ENCODE assay signal across 13 cellular contexts in the genomic region with DNA sequence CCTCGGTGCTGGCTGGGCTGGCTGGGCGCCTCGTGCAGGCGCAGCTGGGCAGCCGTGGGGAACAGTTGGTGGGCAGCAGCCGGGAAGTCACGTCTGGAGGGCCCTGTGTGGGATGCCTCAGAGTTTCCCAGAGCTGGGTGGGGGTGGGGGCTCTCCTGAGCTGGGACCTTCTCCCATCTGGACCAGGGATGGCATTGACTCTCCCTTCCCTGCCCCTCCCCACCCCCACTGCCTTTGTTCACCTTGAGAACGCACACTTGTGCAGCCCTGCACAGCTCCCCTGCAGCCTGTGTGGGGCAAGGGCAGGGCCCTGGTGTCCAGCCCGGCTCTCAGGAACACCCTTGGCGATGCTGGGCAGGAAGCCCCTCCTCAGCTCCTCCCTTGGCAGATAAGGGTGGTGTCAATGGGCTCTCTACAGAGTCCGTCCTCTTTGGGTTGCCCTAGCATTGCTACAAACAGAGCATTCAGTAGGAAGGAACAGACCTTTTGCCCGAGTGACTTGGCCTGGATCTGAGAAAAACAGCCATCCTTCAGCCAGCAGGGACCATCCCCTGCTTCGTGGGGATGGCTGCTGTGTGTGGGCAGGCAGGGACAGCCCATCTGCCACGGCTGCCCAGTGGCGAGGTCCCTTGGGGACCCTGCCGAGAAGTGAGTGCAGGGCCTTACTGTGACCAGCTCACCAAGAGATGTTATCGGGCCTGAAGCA. TPM values are rescaled to one million over a fixed set of nuclear protein-coding genes. Genes with fewer than 3 reads are reported as not detected.
DNase-seq lines count a peak whose midpoint lies in the region; ATAC-seq, FAIRE-seq and TF ChIP-seq lines count a peak whose summit lies in the region.
"Had no signal": no experiment of that assay in that cellular context is flagged by ENCODE, and none has a peak within 500 bp of the region (broad histone marks: within the 10 kb centered on the region; RNA-seq: fewer than 3 reads in every experiment).

No MANE protein-coding gene starts in this region.

- peak; percentile 1 for DNase-seq in activated T-cell treated with anti-CD3 and anti-CD28 coated beads, Interleukin-2, amount 50 U/mL, for 4 hours
- DNase-seq in activated T-cell treated with anti-CD3 and anti-CD28 coated beads for 4 hours, result no peak
- peak; percentile 72 for DNase-seq in kidney
- DNase-seq in testis, result peak; percentile 9
- no peak for DNase-seq in NCI-H1694 (lab: John Stamatoyannopoulos, UW)
- DNase-seq in NCI-H187 (lab: John Stamatoyannopoulos, UW), result no peak
- DNase-seq: activated CD4-positive, alpha-beta T cell treated with anti-CD3 and anti-CD28 coated beads, Interleukin-2, amount 10 ng/mL, durations not matched to agents 24 days and 14 days; activated naive CD8-positive, alpha-beta T cell treated with anti-CD3 and anti-CD28 coated beads, Interleukin-2, amount 10 ng/mL, durations not matched to agents 7 days and 5 days had no signal

- H3K4me3 ChIP-seq in OCI-LY3 (ENCODE audit: low read length), result no peak overlapping the region
- no peak overlapping the region for H3K4me3 ChIP-seq in kidney (ENCODE audit: low read length in 2 of 2)
- H3K4me3 ChIP-seq in testis, result no peak overlapping the region
- H3K4me3 ChIP-seq: tibial artery had no signal

- H4K20me1 ChIP-seq in OCI-LY3 (ENCODE audit: insufficient read depth, low read length), result no peaks in the 10 kb centered on the region

- H3K9ac ChIP-seq in OCI-LY3 (ENCODE audit: low read length) (no peak overlapping the region), kidney (ENCODE audit: low read length in 2 of 2) (no peak overlapping the region)

- TF ChIP-seq CTCF in OCI-LY3 (IDR thresholded peaks at IDR 0.05; ENCODE audit: low read depth, low read length) (no peak), kidney (IDR thresholded peaks at IDR 0.05; ENCODE audit: borderline replicate concordance, extremely low read depth, insufficient read depth) (no peak), testis (IDR thresholded peaks at IDR 0.05) (no peak)

- peaks cover 3% of the 10 kb centered on the region for H3K27me3 Mint-ChIP-seq in activated T-cell treated with anti-CD3 and anti-CD28 coated beads, Interleukin-2, amount 50 U/mL, for 4 hours (ENCODE audit: low read depth)

- WGBS in testis, 2 donors, result 63 to 72% methylated on average over 15 to 17 of the region's 17 CpGs

- no peak overlapping the region for H3K27ac ChIP-seq in OCI-LY3 (ENCODE audit: low read length)
- no peak overlapping the region for H3K27ac ChIP-seq in kidney (ENCODE audit: low read depth in 2 of 2, low read length in 2 of 2)
- no peak overlapping the region for H3K27ac ChIP-seq in testis
- H3K27ac ChIP-seq: tibial artery had no signal

- no peak for ATAC-seq in activated T-cell treated with anti-CD3 and anti-CD28 coated beads, Interleukin-2, amount 50 U/mL, for 4 hours
- no peak for ATAC-seq in GM19035 (IDR thresholded peaks at IDR 0.05; ENCODE audit: unreplicated experiment)

- H2AFZ ChIP-seq in OCI-LY3 (ENCODE audit: low read depth, low read length), result peak overlapping the region; percentile 76

- H3K36me3 ChIP-seq in OCI-LY3 (replicated peaks; ENCODE audit: low read depth, low read length) (no peaks in the 10 kb centered on the region), kidney (ENCODE audit: control insufficient read depth in 1 of 2, insufficient read depth in 2 of 2, low read length in 2 of 2) (no peaks in the 10 kb centered on the region), testis (ENCODE audit: low read depth, missing control alignments) (no peaks in the 10 kb centered on the region)
- H3K36me3 ChIP-seq: tibial artery had no signal

- peaks cover 11% of the 10 kb centered on the region for H3K27me3 ChIP-seq in OCI-LY3 (ENCODE audit: low read depth, low read length)
- H3K27me3 ChIP-seq in testis, result no peaks in the 10 kb centered on the region

- H3K4me2 ChIP-seq in OCI-LY3 (ENCODE audit: low read length), result no peak overlapping the region

- peaks cover 16% of the 10 kb centered on the region for H3K4me1 Mint-ChIP-seq in activated T-cell treated with anti-CD3 and anti-CD28 coated beads, Interleukin-2, amount 50 U/mL, for 4 hours (ENCODE audit: low read depth)

- intact Hi-C loops in kidney (cut with DNase I) (loop anchor here (10.0 kb wide), 1 partner anchor 76 kb away; no protein-coding TSS in a partner anchor), testis (cut with DNase I; ENCODE audit: low total_unique reads) (no loop called here)

- no peak for TF ChIP-seq POLR2A in testis (IDR thresholded peaks at IDR 0.05)

- H3K36me3 Mint-ChIP-seq in activated T-cell treated with anti-CD3 and anti-CD28 coated beads, Interleukin-2, amount 50 U/mL, for 4 hours (ENCODE audit: insufficient read depth), result no peaks in the 10 kb centered on the region
- H3K36me3 Mint-ChIP-seq: activated naive CD8-positive, alpha-beta T cell treated with anti-CD3 and anti-CD28 coated beads, Interleukin-2, amount 10 ng/mL, durations not matched to agents 7 days and 5 days had no signal

- no peaks in the 10 kb centered on the region for H3K9me3 Mint-ChIP-seq in activated T-cell treated with anti-CD3 and anti-CD28 coated beads, Interleukin-2, amount 50 U/mL, for 4 hours
- H3K9me3 Mint-ChIP-seq: activated CD4-positive, alpha-beta T cell treated with anti-CD3 and anti-CD28 coated beads, Interleukin-2, amount 10 ng/mL, durations not matched to agents 24 days and 14 days; activated naive CD8-positive, alpha-beta T cell treated with anti-CD3 and anti-CD28 coated beads, Interleukin-2, amount 10 ng/mL, durations not matched to agents 7 days and 5 days; dendritic cell treated with granulocyte-macrophage colony-stimulating factor and Interleukin-4, amounts not matched to agents 40 ng/mL and 50 ng/mL, for 4 days had no signal

- H3K9me3 ChIP-seq in OCI-LY3 (ENCODE audit: insufficient read depth, low read length) (no peaks in the 10 kb centered on the region), kidney (ENCODE audit: control insufficient read depth in 1 of 2, low read length in 2 of 2) (no peaks in the 10 kb centered on the region), testis (no peaks in the 10 kb centered on the region)
- H3K9me3 ChIP-seq: tibial artery had no signal

- H3K79me2 ChIP-seq in OCI-LY3 (ENCODE audit: low read length), result no peaks in the 10 kb centered on the region

- peaks cover 21% of the 10 kb centered on the region for H3K4me1 ChIP-seq in OCI-LY3 (ENCODE audit: low read length)
- peaks cover 7 to 12% of the 10 kb centered on the region in 2 donors for H3K4me1 ChIP-seq in kidney (ENCODE audit: control insufficient read depth in 1 of 2, insufficient read depth in 1 of 2, low read depth in 1 of 2, low read length in 2 of 2)
- no peaks in the 10 kb centered on the region for H3K4me1 ChIP-seq in testis

- H3K4me3 Mint-ChIP-seq in activated T-cell treated with anti-CD3 and anti-CD28 coated beads, Interleukin-2, amount 50 U/mL, for 4 hours, result no peak overlapping the region
- H3K4me3 Mint-ChIP-seq: activated CD4-positive, alpha-beta T cell treated with anti-CD3 and anti-CD28 coated beads, Interleukin-2, amount 10 ng/mL, durations not matched to agents 24 days and 14 days; activated naive CD8-positive, alpha-beta T cell treated with anti-CD3 and anti-CD28 coated beads, Interleukin-2, amount 10 ng/mL, durations not matched to agents 7 days and 5 days; dendritic cell treated with granulocyte-macrophage colony-stimulating factor and Interleukin-4, amounts not matched to agents 40 ng/mL and 50 ng/mL, for 4 days had no signal

- FAIRE-seq in kidney (lab: Jason Lieb, UNC), result no peak
- FAIRE-seq: G401.6 had no signal

RNA-seq across cellular contexts. Expression of a gene that starts 25.5 kb away (rescaled TPM):
- 10 to 100 TPM; 75.0 to 82.8 (median 81.8) TPM for total RNA-seq in activated T-cell treated with anti-CD3 and anti-CD28 coated beads, Interleukin-2, amount 50 U/mL, for 4 hours
- 123 TPM for total RNA-seq in kidney
- 55.5 TPM for polyA plus RNA-seq in kidney (ENCODE audit: insufficient read depth, low read depth, low replicate concordance)
- total RNA-seq in testis, result 10 to 100 TPM; 41.9 to 61.7 TPM
- 45.7 TPM for polyA plus RNA-seq in testis (ENCODE audit: insufficient read depth, low read depth, low replicate concordance)

Comparison
In these comparisons a context has a peak if more than half of its experiments do, and no peak if none do; other contexts are left out.
1. DNase-seq: peak in activated T-cell treated with anti-CD3 and anti-CD28 coated beads, Interleukin-2, amount 50 U/mL, for 4 hours (single experiment), kidney (single experiment) and testis (single experiment); none in activated T-cell treated with anti-CD3 and anti-CD28 coated beads for 4 hours (single experiment), NCI-H1694 (single experiment) and NCI-H187 (0 of 2).